Comparison of ENCODE assay signal across 1 cellular context in the genomic region with DNA sequence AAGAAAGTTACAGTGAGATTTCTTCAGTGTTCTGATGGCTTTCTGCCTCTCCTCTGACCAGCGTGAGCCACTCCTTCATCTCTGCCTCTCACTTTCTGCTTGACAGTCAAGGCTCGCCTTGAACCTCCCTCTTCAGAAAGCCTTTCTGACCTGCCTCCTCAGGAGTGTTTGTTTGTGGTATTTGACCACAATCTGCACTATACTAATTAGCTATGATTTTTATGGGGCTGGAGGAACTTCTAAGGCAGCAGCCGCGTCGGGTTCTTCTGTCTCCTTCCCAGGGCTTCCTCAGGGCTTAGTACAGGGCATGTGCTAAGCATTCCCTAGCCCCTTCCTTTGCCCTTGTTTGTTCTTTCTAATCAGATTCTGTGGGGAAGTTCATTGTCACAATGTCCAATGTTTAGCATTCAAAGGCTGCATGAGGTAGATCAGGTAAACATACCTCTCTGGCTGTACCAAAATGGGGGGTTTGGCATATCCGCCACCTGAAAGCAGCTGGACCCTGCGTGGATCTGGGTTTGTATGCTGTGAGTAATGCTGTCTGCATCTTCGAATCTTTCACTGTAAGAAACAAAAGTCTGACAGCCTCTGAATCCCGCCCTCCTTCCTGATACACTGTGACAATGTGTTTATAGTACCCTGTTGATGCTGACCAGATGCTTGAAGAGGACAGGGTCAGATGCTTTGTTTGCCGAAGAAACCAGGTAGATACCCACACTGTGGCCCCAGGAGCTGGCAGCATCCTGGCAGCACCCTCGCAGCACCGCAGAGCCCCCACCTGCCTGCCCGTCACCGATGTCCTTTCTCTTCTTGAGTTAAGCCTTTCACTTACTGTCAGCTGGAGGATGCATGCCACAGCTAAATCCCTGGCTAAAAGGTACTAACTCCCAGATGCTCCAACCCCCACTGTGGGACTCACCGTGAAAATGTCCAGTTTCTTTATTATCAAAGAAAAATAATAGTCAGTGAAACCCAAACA.
TF ChIP-seq lines count a peak whose summit lies in the region.

No MANE protein-coding gene starts in this region.

TF ChIP-seq in GM23338, 12 proteins besides CTCF, POLR2A, EP300 and RAD21 (continued from another document):
- TF ChIP-seq REST (IDR thresholded peaks at IDR 0.05; ENCODE audit: unreplicated experiment), result no peak
- no peak for TF ChIP-seq ZNF462 (CRISPR knock-in tag; IDR thresholded peaks at IDR 0.05)
- TF ChIP-seq ZNF114 (CRISPR knock-in tag; IDR thresholded peaks at IDR 0.05), result no peak
- TF ChIP-seq STAT1 (IDR thresholded peaks at IDR 0.05; ENCODE audit: unreplicated experiment), result no peak
- no peak for TF ChIP-seq ETS1 (IDR thresholded peaks at IDR 0.05)
- no peak for TF ChIP-seq POLR2AphosphoS5 (IDR thresholded peaks at IDR 0.05; ENCODE audit: low read depth)
- TF ChIP-seq JUNB (IDR thresholded peaks at IDR 0.05; ENCODE audit: unreplicated experiment), result no peak
TF ChIP-seq in GM23338: peak in this region for 0.
